Comparison of ENCODE assay signal across 1 cellular context in genomic region chr2:11505652-11506610, GRCh38.
TF ChIP-seq lines count a peak whose summit lies in the region.

No MANE protein-coding gene starts in this region.

TF ChIP-seq in HepG2, 621 proteins besides CTCF, POLR2A, EP300 and RAD21 (continued from another document and continues in another):
- peak; percentile 25 for TF ChIP-seq ZMYM2 (CRISPR knock-in tag; IDR thresholded peaks at IDR 0.05)
- TF ChIP-seq ARNT2 (CRISPR knock-in tag; IDR thresholded peaks at IDR 0.05; ENCODE audit: low read depth) = peak; percentile 77; the same call in 1 of the 2 replicates
- no peak for TF ChIP-seq ZNF260 (CRISPR knock-in tag; IDR thresholded peaks at IDR 0.05; ENCODE audit: borderline replicate concordance, low read depth)
- no peak for TF ChIP-seq ZBTB8A (CRISPR knock-in tag; IDR thresholded peaks at IDR 0.05; ENCODE audit: borderline replicate concordance, low read depth)
- TF ChIP-seq, protein P1, sequence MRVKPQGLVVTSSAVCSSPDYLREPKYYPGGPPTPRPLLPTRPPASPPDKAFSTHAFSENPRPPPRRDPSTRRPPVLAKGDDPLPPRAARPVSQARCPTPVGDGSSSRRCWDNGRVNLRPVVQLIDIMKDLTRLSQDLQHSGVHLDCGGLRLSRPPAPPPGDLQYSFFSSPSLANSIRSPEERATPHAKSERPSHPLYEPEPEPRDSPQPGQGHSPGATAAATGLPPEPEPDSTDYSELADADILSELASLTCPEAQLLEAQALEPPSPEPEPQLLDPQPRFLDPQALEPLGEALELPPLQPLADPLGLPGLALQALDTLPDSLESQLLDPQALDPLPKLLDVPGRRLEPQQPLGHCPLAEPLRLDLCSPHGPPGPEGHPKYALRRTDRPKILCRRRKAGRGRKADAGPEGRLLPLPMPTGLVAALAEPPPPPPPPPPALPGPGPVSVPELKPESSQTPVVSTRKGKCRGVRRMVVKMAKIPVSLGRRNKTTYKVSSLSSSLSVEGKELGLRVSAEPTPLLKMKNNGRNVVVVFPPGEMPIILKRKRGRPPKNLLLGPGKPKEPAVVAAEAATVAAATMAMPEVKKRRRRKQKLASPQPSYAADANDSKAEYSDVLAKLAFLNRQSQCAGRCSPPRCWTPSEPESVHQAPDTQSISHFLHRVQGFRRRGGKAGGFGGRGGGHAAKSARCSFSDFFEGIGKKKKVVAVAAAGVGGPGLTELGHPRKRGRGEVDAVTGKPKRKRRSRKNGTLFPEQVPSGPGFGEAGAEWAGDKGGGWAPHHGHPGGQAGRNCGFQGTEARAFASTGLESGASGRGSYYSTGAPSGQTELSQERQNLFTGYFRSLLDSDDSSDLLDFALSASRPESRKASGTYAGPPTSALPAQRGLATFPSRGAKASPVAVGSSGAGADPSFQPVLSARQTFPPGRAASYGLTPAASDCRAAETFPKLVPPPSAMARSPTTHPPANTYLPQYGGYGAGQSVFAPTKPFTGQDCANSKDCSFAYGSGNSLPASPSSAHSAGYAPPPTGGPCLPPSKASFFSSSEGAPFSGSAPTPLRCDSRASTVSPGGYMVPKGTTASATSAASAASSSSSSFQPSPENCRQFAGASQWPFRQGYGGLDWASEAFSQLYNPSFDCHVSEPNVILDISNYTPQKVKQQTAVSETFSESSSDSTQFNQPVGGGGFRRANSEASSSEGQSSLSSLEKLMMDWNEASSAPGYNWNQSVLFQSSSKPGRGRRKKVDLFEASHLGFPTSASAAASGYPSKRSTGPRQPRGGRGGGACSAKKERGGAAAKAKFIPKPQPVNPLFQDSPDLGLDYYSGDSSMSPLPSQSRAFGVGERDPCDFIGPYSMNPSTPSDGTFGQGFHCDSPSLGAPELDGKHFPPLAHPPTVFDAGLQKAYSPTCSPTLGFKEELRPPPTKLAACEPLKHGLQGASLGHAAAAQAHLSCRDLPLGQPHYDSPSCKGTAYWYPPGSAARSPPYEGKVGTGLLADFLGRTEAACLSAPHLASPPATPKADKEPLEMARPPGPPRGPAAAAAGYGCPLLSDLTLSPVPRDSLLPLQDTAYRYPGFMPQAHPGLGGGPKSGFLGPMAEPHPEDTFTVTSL (CRISPR knock-in tag; IDR thresholded peaks at IDR 0.05; ENCODE audit: borderline replicate concordance) = peak; percentile 87
- TF ChIP-seq MATR3 (CRISPR knock-in tag; IDR thresholded peaks at IDR 0.05) = no peak
- no peak for TF ChIP-seq SYNCRIP (IDR thresholded peaks at IDR 0.05; ENCODE audit: insufficient read depth, low read depth, low read length)
- TF ChIP-seq ZNF337 (CRISPR knock-in tag; IDR thresholded peaks at IDR 0.05; ENCODE audit: borderline replicate concordance, low read depth) = peak; percentile 86; the same call in 1 of the 2 replicates
- peak; percentile 25; the same call in 1 of the 2 replicates for TF ChIP-seq GABPB1 (CRISPR knock-in tag; IDR thresholded peaks at IDR 0.05)
- TF ChIP-seq ELK4 (CRISPR knock-in tag; IDR thresholded peaks at IDR 0.05; ENCODE audit: borderline replicate concordance) = no peak
- peak; percentile 76 for TF ChIP-seq SKI (IDR thresholded peaks at IDR 0.05; ENCODE audit: partially characterized antibody)
- TF ChIP-seq RXRB (CRISPR knock-in tag; IDR thresholded peaks at IDR 0.05; ENCODE audit: borderline replicate concordance) = peak; percentile 86
- TF ChIP-seq ZNF704 (CRISPR knock-in tag; IDR thresholded peaks at IDR 0.05; ENCODE audit: borderline replicate concordance) = no peak
- 0 out of 2 replicates have a peak, but pooled peaks have one; percentile 11 for TF ChIP-seq SIN3B (IDR thresholded peaks at IDR 0.05; ENCODE audit: low read length)
- TF ChIP-seq, protein P2, sequence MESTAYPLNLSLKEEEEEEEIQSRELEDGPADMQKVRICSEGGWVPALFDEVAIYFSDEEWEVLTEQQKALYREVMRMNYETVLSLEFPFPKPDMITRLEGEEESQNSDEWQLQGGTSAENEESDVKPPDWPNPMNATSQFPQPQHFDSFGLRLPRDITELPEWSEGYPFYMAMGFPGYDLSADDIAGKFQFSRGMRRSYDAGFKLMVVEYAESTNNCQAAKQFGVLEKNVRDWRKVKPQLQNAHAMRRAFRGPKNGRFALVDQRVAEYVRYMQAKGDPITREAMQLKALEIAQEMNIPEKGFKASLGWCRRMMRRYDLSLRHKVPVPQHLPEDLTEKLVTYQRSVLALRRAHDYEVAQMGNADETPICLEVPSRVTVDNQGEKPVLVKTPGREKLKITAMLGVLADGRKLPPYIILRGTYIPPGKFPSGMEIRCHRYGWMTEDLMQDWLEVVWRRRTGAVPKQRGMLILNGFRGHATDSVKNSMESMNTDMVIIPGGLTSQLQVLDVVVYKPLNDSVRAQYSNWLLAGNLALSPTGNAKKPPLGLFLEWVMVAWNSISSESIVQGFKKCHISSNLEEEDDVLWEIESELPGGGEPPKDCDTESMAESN (CRISPR knock-in tag; conservative IDR thresholded peaks at IDR 0.05) = peak; percentile 61
- TF ChIP-seq, protein P3, sequence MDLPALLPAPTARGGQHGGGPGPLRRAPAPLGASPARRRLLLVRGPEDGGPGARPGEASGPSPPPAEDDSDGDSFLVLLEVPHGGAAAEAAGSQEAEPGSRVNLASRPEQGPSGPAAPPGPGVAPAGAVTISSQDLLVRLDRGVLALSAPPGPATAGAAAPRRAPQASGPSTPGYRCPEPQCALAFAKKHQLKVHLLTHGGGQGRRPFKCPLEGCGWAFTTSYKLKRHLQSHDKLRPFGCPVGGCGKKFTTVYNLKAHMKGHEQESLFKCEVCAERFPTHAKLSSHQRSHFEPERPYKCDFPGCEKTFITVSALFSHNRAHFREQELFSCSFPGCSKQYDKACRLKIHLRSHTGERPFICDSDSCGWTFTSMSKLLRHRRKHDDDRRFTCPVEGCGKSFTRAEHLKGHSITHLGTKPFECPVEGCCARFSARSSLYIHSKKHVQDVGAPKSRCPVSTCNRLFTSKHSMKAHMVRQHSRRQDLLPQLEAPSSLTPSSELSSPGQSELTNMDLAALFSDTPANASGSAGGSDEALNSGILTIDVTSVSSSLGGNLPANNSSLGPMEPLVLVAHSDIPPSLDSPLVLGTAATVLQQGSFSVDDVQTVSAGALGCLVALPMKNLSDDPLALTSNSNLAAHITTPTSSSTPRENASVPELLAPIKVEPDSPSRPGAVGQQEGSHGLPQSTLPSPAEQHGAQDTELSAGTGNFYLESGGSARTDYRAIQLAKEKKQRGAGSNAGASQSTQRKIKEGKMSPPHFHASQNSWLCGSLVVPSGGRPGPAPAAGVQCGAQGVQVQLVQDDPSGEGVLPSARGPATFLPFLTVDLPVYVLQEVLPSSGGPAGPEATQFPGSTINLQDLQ (CRISPR knock-in tag; IDR thresholded peaks at IDR 0.05) = peak; percentile 80; the same call in 1 of the 2 replicates
- TF ChIP-seq ZNF274 (CRISPR knock-in tag; IDR thresholded peaks at IDR 0.05) = no peak
- TF ChIP-seq FOXP4 (CRISPR knock-in tag; IDR thresholded peaks at IDR 0.05) = peak; percentile 99
- TF ChIP-seq ZNF878 (CRISPR knock-in tag; IDR thresholded peaks at IDR 0.05) = no peak
- TF ChIP-seq PHF8 (CRISPR knock-in tag; IDR thresholded peaks at IDR 0.05) = peak; percentile 45; the same call in 1 of the 2 replicates
- no peak; the same call in 1 of the 2 replicates for TF ChIP-seq DPF2 (CRISPR knock-in tag; IDR thresholded peaks at IDR 0.05; ENCODE audit: borderline replicate concordance, low read depth)
- TF ChIP-seq THAP9 (CRISPR knock-in tag; IDR thresholded peaks at IDR 0.05; ENCODE audit: borderline replicate concordance) = peak; percentile 82; the same call in 1 of the 2 replicates
- TF ChIP-seq JUN (CRISPR knock-in tag; IDR thresholded peaks at IDR 0.05) = peak; percentile 82
- TF ChIP-seq ZNF329 (CRISPR knock-in tag; IDR thresholded peaks at IDR 0.05; ENCODE audit: low read depth) = no peak
- TF ChIP-seq CBX2 (IDR thresholded peaks at IDR 0.05; ENCODE audit: low read depth, low read length) = no peak
- TF ChIP-seq CBX2 (CRISPR knock-in tag; IDR thresholded peaks at IDR 0.05; ENCODE audit: low read depth) = no peak
- TF ChIP-seq REPIN1 (CRISPR knock-in tag; IDR thresholded peaks at IDR 0.05; ENCODE audit: borderline replicate concordance, low read depth) = no peak; the same call in none of the 2 replicates
- TF ChIP-seq FLYWCH1 (CRISPR knock-in tag; IDR thresholded peaks at IDR 0.05) = no peak
- no peak for TF ChIP-seq IKZF1 (IDR thresholded peaks at IDR 0.05)
- no peak for TF ChIP-seq KLF12 (CRISPR knock-in tag; IDR thresholded peaks at IDR 0.05; ENCODE audit: borderline replicate concordance)
- TF ChIP-seq WIZ (CRISPR knock-in tag; IDR thresholded peaks at IDR 0.05) = peak; percentile 80; the same call in 1 of the 2 replicates
- no peak for TF ChIP-seq U2AF2 (IDR thresholded peaks at IDR 0.05; ENCODE audit: low read depth, low read length)
- 0 out of 2 replicates have a peak, but pooled peaks have one; percentile 27 for TF ChIP-seq HES4 (CRISPR knock-in tag; IDR thresholded peaks at IDR 0.05; ENCODE audit: borderline replicate concordance)
- no peak for TF ChIP-seq SNAI1 (CRISPR knock-in tag; IDR thresholded peaks at IDR 0.05; ENCODE audit: borderline replicate concordance)
- peak; percentile 70 for TF ChIP-seq NR2C2 (CRISPR knock-in tag; IDR thresholded peaks at IDR 0.05; ENCODE audit: borderline replicate concordance)
- no peak for TF ChIP-seq CBX1 (IDR thresholded peaks at IDR 0.05; ENCODE audit: low read depth)
- no peak for TF ChIP-seq TSC22D2 (CRISPR knock-in tag; IDR thresholded peaks at IDR 0.05; ENCODE audit: borderline replicate concordance)
- TF ChIP-seq HBP1 (CRISPR knock-in tag; IDR thresholded peaks at IDR 0.05; ENCODE audit: low read depth) = peak; percentile 66; the same call in 1 of the 2 replicates
- TF ChIP-seq, protein P4, sequence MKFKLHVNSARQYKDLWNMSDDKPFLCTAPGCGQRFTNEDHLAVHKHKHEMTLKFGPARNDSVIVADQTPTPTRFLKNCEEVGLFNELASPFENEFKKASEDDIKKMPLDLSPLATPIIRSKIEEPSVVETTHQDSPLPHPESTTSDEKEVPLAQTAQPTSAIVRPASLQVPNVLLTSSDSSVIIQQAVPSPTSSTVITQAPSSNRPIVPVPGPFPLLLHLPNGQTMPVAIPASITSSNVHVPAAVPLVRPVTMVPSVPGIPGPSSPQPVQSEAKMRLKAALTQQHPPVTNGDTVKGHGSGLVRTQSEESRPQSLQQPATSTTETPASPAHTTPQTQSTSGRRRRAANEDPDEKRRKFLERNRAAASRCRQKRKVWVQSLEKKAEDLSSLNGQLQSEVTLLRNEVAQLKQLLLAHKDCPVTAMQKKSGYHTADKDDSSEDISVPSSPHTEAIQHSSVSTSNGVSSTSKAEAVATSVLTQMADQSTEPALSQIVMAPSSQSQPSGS (CRISPR knock-in tag; IDR thresholded peaks at IDR 0.05) = peak; percentile 67; the same call in 1 of the 2 replicates
- TF ChIP-seq STAT5B (CRISPR knock-in tag; IDR thresholded peaks at IDR 0.05) = no peak
- no peak; the same call in 1 of the 2 replicates for TF ChIP-seq ZNF891 (CRISPR knock-in tag; IDR thresholded peaks at IDR 0.05)
